ENCODE assay signal across 25 cellular contexts in the genomic region with DNA sequence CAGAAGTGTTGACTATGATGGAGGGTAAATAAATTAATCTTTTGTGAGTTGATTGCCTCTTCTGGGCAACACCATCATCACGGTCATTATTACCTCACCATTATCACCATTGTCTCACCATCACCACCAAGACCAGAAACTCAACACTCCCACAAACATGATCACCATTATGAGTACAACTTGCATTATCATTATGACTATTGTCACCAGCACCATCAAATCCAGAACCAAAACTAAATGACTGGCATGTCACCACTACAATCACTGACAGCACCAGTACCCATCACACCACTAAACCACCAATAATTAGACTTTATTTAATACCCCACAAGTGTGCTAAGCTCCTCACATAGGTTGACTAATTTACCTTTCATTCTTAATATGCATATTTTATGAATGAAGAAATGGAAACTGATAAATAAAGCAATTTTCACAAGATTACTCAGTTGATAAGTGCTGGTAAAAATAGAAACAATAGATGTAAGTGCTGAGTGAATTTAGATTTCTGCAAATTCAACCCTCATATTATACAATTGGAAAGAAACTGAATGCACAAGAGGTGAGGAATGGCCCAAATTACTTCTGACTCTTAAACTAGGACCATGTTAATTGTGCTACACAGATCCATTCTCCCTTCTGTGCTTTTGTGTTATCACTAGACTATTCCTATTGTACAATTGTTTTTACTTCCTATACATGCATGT.
DNase-seq lines count a peak whose midpoint lies in the region; ATAC-seq and TF ChIP-seq lines count a peak whose summit lies in the region.
"Had no signal": no experiment of that assay in that cellular context is flagged by ENCODE, and none has a peak within 500 bp of the region (broad histone marks: within the 10 kb centered on the region; RNA-seq: fewer than 3 reads in every experiment).

No MANE protein-coding gene starts in this region.

- TF ChIP-seq CTCF in A673 (conservative IDR thresholded peaks at IDR 0.05; ENCODE audit: low read depth, low read length) (no peak), GM12865 (IDR thresholded peaks at IDR 0.05; ENCODE audit: insufficient read depth, low read depth, low read length, missing control alignments) (no peak), sigmoid colon (IDR thresholded peaks at IDR 0.05) (no peak)

- H3K9me3 ChIP-seq in A673 (ENCODE audit: low read depth, low read length, poor library complexity, severe bottlenecking) (no peaks in the 10 kb centered on the region), SK-N-MC (ENCODE audit: low read depth, low read length) (no peaks in the 10 kb centered on the region), sigmoid colon (no peaks in the 10 kb centered on the region)
- H3K9me3 ChIP-seq: MG63 had no signal

- ATAC-seq in GM19351 (IDR thresholded peaks at IDR 0.05; ENCODE audit: unreplicated experiment), result peak; percentile 54
- ATAC-seq: Panc1 had no signal

- H3K4me3 ChIP-seq in A673 (ENCODE audit: low read depth, low read length, poor library complexity, severe bottlenecking) (no peak overlapping the region), GM12865 (ENCODE audit: low read depth, low read length) (no peak overlapping the region), SK-N-MC (no peak overlapping the region), sigmoid colon (no peak overlapping the region)
- H3K4me3 ChIP-seq: MG63 had no signal

- CTCF ChIA-PET in A673 (lab: Charles Lee), result interaction anchor here (0.7 kb wide), 1 partner anchor 40 kb away, joined by 3 read pairs; no protein-coding TSS in a partner anchor

- no peak for TF ChIP-seq POLR2A in sigmoid colon (IDR thresholded peaks at IDR 0.05)

- H3K36me3 ChIP-seq in A673 (ENCODE audit: insufficient read depth, low read length, poor library complexity, severe bottlenecking) (no peaks in the 10 kb centered on the region), SK-N-MC (ENCODE audit: insufficient read depth, low read length) (peaks cover 16% of the 10 kb centered on the region; the same call in 1 of the 2 replicates), sigmoid colon (no peaks in the 10 kb centered on the region)
- H3K36me3 ChIP-seq: MG63 had no signal

- POLR2A ChIA-PET in A673 (lab: Charles Lee; ENCODE audit: low non-redundant PET), result no interaction called here

- no TSS peak for BruUV-seq in A673 (replicated peaks; lab: Mats Ljungman, UMichigan)

- no peak overlapping the region for H3K9ac ChIP-seq in SK-N-MC (ENCODE audit: insufficient read length)

- no peak for TF ChIP-seq EP300 in sigmoid colon (IDR thresholded peaks at IDR 0.05)

- H3K27ac ChIP-seq in A673 (ENCODE audit: low read depth, low read length, poor library complexity, severe bottlenecking), result peak overlapping the region; percentile 85
- peak overlapping the region; percentile 85; the same call in 1 of the 2 replicates for H3K27ac ChIP-seq in SK-N-MC
- no peak overlapping the region for H3K27ac ChIP-seq in sigmoid colon
- H3K27ac ChIP-seq: RWPE1 had no signal

- H3K4me1 ChIP-seq in A673 (ENCODE audit: insufficient read depth, low read length, poor library complexity, severe bottlenecking), result peaks cover 31% of the 10 kb centered on the region
- H3K4me1 ChIP-seq in sigmoid colon, result peaks cover 0 to 10% (median 2%) of the 10 kb centered on the region in 4 donors

- intact Hi-C loops in A673 (cut with micrococcal nuclease; ENCODE audit: unreplicated experiment) (no loop called here), sigmoid colon (cut with DNase I) (no loop called here)

- DNase-seq in A673 (ENCODE audit: low spot score), result no peak
- peak; percentile 0 for DNase-seq in GM12865 (ENCODE audit: low read depth)
- DNase-seq in SK-N-MC (ENCODE audit: low read depth, low spot score), result no peak
- DNase-seq in sigmoid colon, result no peak
- no peak for DNase-seq in NOMO-1 treated with DMSO at 0.1 percent for 48 hours (lab: John Stamatoyannopoulos, UW; ENCODE audit: unreplicated experiment)
- no peak for DNase-seq in SHP77 (lab: John Stamatoyannopoulos, UW)
- no peak for DNase-seq in T-helper 9 cell
- DNase-seq: CD8-positive, alpha-beta memory T cell; DMS 273 treated with DMSO at 0.1 percent for 48 hours; DMS79; EL; GDM1; GOT3; HCEC 1CT; KBM-7; MG63; NCI-H1105 treated with DMSO at 0.1 percent for 48 hours; NCI-H146; NCI-H2029 treated with DMSO at 0.1 percent for 48 hours; NCI-H226; NCI-H510A; SHP77 treated with DMSO at 0.1 percent for 48 hours had no signal

- H3K27me3 ChIP-seq in A673 (replicated peaks; ENCODE audit: insufficient read depth, low read depth, low read length, poor library complexity) (no peaks in the 10 kb centered on the region), sigmoid colon (no peaks in the 10 kb centered on the region)
- H3K27me3 ChIP-seq: MG63 had no signal

- 51 to 84% methylated on average over 1 of the region's 1 CpG for WGBS in sigmoid colon, 2 donors

Comparison
In these comparisons a context has a peak if more than half of its experiments do, and no peak if none do; other contexts are left out.
1. H3K27ac ChIP-seq: peak in A673 (single experiment) and SK-N-MC (single experiment); none in sigmoid colon (0 of 4).